Comparison of ENCODE assay signal across 10 cellular contexts in the genomic region with DNA sequence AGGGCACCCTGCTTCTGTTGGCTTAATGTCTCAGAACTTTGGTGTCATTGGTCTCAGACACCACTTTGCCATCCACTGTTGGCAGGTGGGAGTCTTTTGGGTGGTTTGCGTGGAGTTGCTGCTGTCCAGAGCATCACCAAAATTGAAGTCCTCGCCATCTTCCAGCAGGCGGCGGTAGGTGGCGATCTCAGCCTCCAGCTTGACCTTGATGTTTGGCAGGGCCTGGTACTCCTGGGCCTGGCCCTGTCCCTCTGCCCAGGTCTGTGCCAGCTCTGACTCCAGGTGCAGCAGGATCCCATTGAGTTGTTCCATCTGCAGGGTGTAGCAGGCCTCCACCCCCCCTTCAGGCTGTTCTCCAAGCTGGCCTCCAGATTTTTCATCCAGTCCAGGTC. TPM values are rescaled to one million over a fixed set of nuclear protein-coding genes. Genes with fewer than 3 reads are reported as not detected.
DNase-seq lines count a peak whose midpoint lies in the region; ATAC-seq and TF ChIP-seq lines count a peak whose summit lies in the region.
"Not testable (repeated sequence)": the region's sequence is repeated elsewhere in the genome, so short reads cannot be mapped to it uniquely, and the experiment has no call there.
"Had no signal": no experiment of that assay in that cellular context is flagged by ENCODE, and none has a peak within 500 bp of the region (broad histone marks: within the 10 kb centered on the region; RNA-seq: fewer than 3 reads in every experiment).

No MANE protein-coding gene starts in this region.

- H3K4ac ChIP-seq in mesenchymal stem cell (ENCODE audit: low read depth in 1 of 2, low read length in 2 of 2): not testable (repeated sequence)

- not testable (repeated sequence) for H2AFZ ChIP-seq in OCI-LY1 (ENCODE audit: low read length); mesenchymal stem cell (ENCODE audit: low read depth, low read length)

- peaks cover 17% of the 10 kb centered on the region for H3K4me1 ChIP-seq in CD4-positive, CD25-positive, alpha-beta regulatory T cell (ENCODE audit: control insufficient read depth, insufficient read depth, low read length, poor library complexity, severe bottlenecking)
- H3K4me1 ChIP-seq in OCI-LY1 (ENCODE audit: insufficient read depth, low read length, severe bottlenecking): not testable (repeated sequence)
- H3K4me1 ChIP-seq in mesenchymal stem cell (ENCODE audit: control insufficient read depth, insufficient read depth, low read depth, low read length): peaks cover 11% of the 10 kb centered on the region

- H3K4me3 ChIP-seq in CD4-positive, CD25-positive, alpha-beta regulatory T cell (ENCODE audit: low read depth, low read length): peak overlapping the region; percentile 39
- H3K4me3 ChIP-seq in GM12865 (ENCODE audit: low read depth, low read length); OCI-LY1 (ENCODE audit: low read depth, low read length, poor library complexity, severe bottlenecking); mesenchymal stem cell (ENCODE audit: insufficient read depth in 1 of 2, low read depth in 1 of 2, low read length in 2 of 2): not testable (repeated sequence)

- not testable (repeated sequence) for H3K23ac ChIP-seq in mesenchymal stem cell (ENCODE audit: low read length in 2 of 2)

- not testable (repeated sequence) for H3K4me2 ChIP-seq in OCI-LY1 (ENCODE audit: low read length); mesenchymal stem cell (ENCODE audit: low read length, poor library complexity, severe bottlenecking)

- H3K18ac ChIP-seq in mesenchymal stem cell (ENCODE audit: low read depth in 1 of 2, low read length in 2 of 2): not testable (repeated sequence)

- not testable (repeated sequence) for H4K8ac ChIP-seq in mesenchymal stem cell (ENCODE audit: low read length)

- not testable (repeated sequence) for H3K79me2 ChIP-seq in OCI-LY1 (ENCODE audit: insufficient read depth, low read length)

- H3K4me3 Mint-ChIP-seq in CD4-positive, CD25-positive, alpha-beta regulatory T cell: peak overlapping the region in 3 of 4 donors; percentile 0 to 65 (median 39)
- H3K4me3 Mint-ChIP-seq in activated T-cell treated with anti-CD3 and anti-CD28 coated beads, Interleukin-2, amount 50 U/mL, for 72 hours: peak overlapping the region; percentile 30 to 71
- peak overlapping the region; percentile 26 for H3K4me3 Mint-ChIP-seq in activated naive CD8-positive, alpha-beta T cell treated with anti-CD3 and anti-CD28 coated beads for 36 hours

- H3K27ac ChIP-seq in CD4-positive, CD25-positive, alpha-beta regulatory T cell (ENCODE audit: insufficient read depth, low read length, poor library complexity, severe bottlenecking): peak overlapping the region; percentile 1
- not testable (repeated sequence) for H3K27ac ChIP-seq in OCI-LY1 (ENCODE audit: low read depth, low read length, poor library complexity, severe bottlenecking); mesenchymal stem cell (ENCODE audit: low read length, poor library complexity, severe bottlenecking)

- H3K9me3 ChIP-seq in CD4-positive, CD25-positive, alpha-beta regulatory T cell (ENCODE audit: control insufficient read depth in 2 of 2, low read length in 2 of 2); OCI-LY1 (ENCODE audit: low read length); mesenchymal stem cell (ENCODE audit: control insufficient read depth, low read length): not testable (repeated sequence)

- 97% methylated on average over 5 of the region's 5 CpGs for WGBS in mesenchymal stem cell

- not testable (repeated sequence) for DNase-seq in CD4-positive, CD25-positive, alpha-beta regulatory T cell; GM12865 (ENCODE audit: low read depth); activated T-cell treated with anti-CD3 and anti-CD28 coated beads, Interleukin-2, amount 50 U/mL, for 72 hours; activated naive CD8-positive, alpha-beta T cell treated with anti-CD3 and anti-CD28 coated beads for 36 hours; mesenchymal stem cell
- DNase-seq in activated CD4-positive, alpha-beta T cell treated with anti-CD3 and anti-CD28 coated beads for 48 hours: peak; percentile 33

- H4K91ac ChIP-seq in mesenchymal stem cell (ENCODE audit: low read length): not testable (repeated sequence)

- H3K4me1 Mint-ChIP-seq in CD4-positive, CD25-positive, alpha-beta regulatory T cell: peaks cover 44 to 84% (median 52%) of the 10 kb centered on the region in 4 donors
- H3K4me1 Mint-ChIP-seq in activated T-cell treated with anti-CD3 and anti-CD28 coated beads, Interleukin-2, amount 50 U/mL, for 72 hours (ENCODE audit: low read depth): peaks cover 83% of the 10 kb centered on the region
- peaks cover 65% of the 10 kb centered on the region for H3K4me1 Mint-ChIP-seq in activated naive CD8-positive, alpha-beta T cell treated with anti-CD3 and anti-CD28 coated beads for 36 hours

- not testable (repeated sequence) for H3K9me2 ChIP-seq in OCI-LY1 (ENCODE audit: low read depth, low read length)

- not testable (repeated sequence) for H2AK5ac ChIP-seq in mesenchymal stem cell (ENCODE audit: low read length, severe bottlenecking)

- H3K9ac ChIP-seq in OCI-LY1 (ENCODE audit: low read length); mesenchymal stem cell (ENCODE audit: low read length): not testable (repeated sequence)

- H3K36me3 ChIP-seq in CD4-positive, CD25-positive, alpha-beta regulatory T cell (ENCODE audit: control insufficient read depth, insufficient read depth, low read length); OCI-LY1 (ENCODE audit: insufficient read depth, low read length); mesenchymal stem cell (ENCODE audit: control insufficient read depth in 1 of 2, insufficient read depth in 2 of 2, low read depth in 1 of 2, low read length in 2 of 2): not testable (repeated sequence)

- TF ChIP-seq CTCF in GM12865 (IDR thresholded peaks at IDR 0.05; ENCODE audit: insufficient read depth, low read depth, low read length, missing control alignments) (peak; percentile 22), OCI-LY1 (IDR thresholded peaks at IDR 0.05; ENCODE audit: low read length) (peak; percentile 43)

- not testable (repeated sequence) for ATAC-seq in CD4-positive, CD25-positive, alpha-beta regulatory T cell (ENCODE audit: low read depth in 2 of 2); activated T-cell treated with anti-CD3 and anti-CD28 coated beads, Interleukin-2, amount 50 U/mL, for 72 hours (replicated peaks in 1 of 2)

- not testable (repeated sequence) for H3K9me3 Mint-ChIP-seq in CD4-positive, CD25-positive, alpha-beta regulatory T cell; activated T-cell treated with anti-CD3 and anti-CD28 coated beads, Interleukin-2, amount 50 U/mL, for 72 hours
- peaks cover 22% of the 10 kb centered on the region for H3K9me3 Mint-ChIP-seq in activated naive CD8-positive, alpha-beta T cell treated with anti-CD3 and anti-CD28 coated beads for 36 hours

- H3K36me3 Mint-ChIP-seq in CD4-positive, CD25-positive, alpha-beta regulatory T cell: peaks cover 35% of the 10 kb centered on the region
- H3K36me3 Mint-ChIP-seq in activated T-cell treated with anti-CD3 and anti-CD28 coated beads, Interleukin-2, amount 50 U/mL, for 72 hours (ENCODE audit: insufficient read depth in 2 of 2): peaks cover 26 to 43% of the 10 kb centered on the region in 2 donors
- H3K36me3 Mint-ChIP-seq in activated naive CD8-positive, alpha-beta T cell treated with anti-CD3 and anti-CD28 coated beads for 36 hours: peaks cover 64% of the 10 kb centered on the region

- peak overlapping the region; percentile 80 to 83 (median 82) for H3K27ac Mint-ChIP-seq in CD4-positive, CD25-positive, alpha-beta regulatory T cell
- peak overlapping the region; percentile 86 for H3K27ac Mint-ChIP-seq in activated T-cell treated with anti-CD3 and anti-CD28 coated beads, Interleukin-2, amount 50 U/mL, for 72 hours
- peak overlapping the region; percentile 90 for H3K27ac Mint-ChIP-seq in activated naive CD8-positive, alpha-beta T cell treated with anti-CD3 and anti-CD28 coated beads for 36 hours

- H3K79me1 ChIP-seq in mesenchymal stem cell (replicated peaks; ENCODE audit: low read length, poor library complexity, severe bottlenecking): not testable (repeated sequence)

- H3K27me3 Mint-ChIP-seq in CD4-positive, CD25-positive, alpha-beta regulatory T cell; activated T-cell treated with anti-CD3 and anti-CD28 coated beads, Interleukin-2, amount 50 U/mL, for 72 hours (ENCODE audit: low read depth); activated naive CD8-positive, alpha-beta T cell treated with anti-CD3 and anti-CD28 coated beads for 36 hours: not testable (repeated sequence)

- H3K14ac ChIP-seq in mesenchymal stem cell (ENCODE audit: low read length in 2 of 2): not testable (repeated sequence)

- not testable (repeated sequence) for H3F3A ChIP-seq in OCI-LY1 (ENCODE audit: insufficient read depth, low read length)

- H2BK5ac ChIP-seq in mesenchymal stem cell (ENCODE audit: low read depth, low read length, poor library complexity, severe bottlenecking): not testable (repeated sequence)

- H4K20me1 ChIP-seq in OCI-LY1 (ENCODE audit: insufficient read depth, low read length): not testable (repeated sequence)

- H2BK12ac ChIP-seq in mesenchymal stem cell (ENCODE audit: low read length in 2 of 2): not testable (repeated sequence)

- not testable (repeated sequence) for H2BK120ac ChIP-seq in mesenchymal stem cell (ENCODE audit: low read depth, low read length)

- not testable (repeated sequence) for H3K27me3 ChIP-seq in CD4-positive, CD25-positive, alpha-beta regulatory T cell (ENCODE audit: control insufficient read depth, insufficient read depth, low read length); OCI-LY1 (ENCODE audit: insufficient read depth, low read length); mesenchymal stem cell (ENCODE audit: control insufficient read depth in 1 of 2, insufficient read depth in 1 of 2, low read length in 2 of 2)

- H2BK15ac ChIP-seq in mesenchymal stem cell (ENCODE audit: low read depth, poor library complexity, severe bottlenecking): peak overlapping the region; percentile 18

RNA-seq across cellular contexts. Expression of gene CD28, which starts 57.8 kb away (rescaled TPM):
- total RNA-seq in CD4-positive, CD25-positive, alpha-beta regulatory T cell: 235 TPM
- 100 to 1,000 TPM in 3 of 4 donors, 10 to 100 TPM in 1; 92.6 to 184 (median 130) TPM for polyA plus RNA-seq in CD4-positive, CD25-positive, alpha-beta regulatory T cell
- 100 to 1,000 TPM; 177 to 206 TPM for total RNA-seq in activated T-cell treated with anti-CD3 and anti-CD28 coated beads, Interleukin-2, amount 50 U/mL, for 72 hours
- 10 to 100 TPM; 84.0 to 88.8 TPM for total RNA-seq in activated naive CD8-positive, alpha-beta T cell treated with anti-CD3 and anti-CD28 coated beads for 36 hours
- polyA plus RNA-seq in mesenchymal stem cell (2013, experiment 1 of 2): 0.01 TPM
- 0.01 TPM for polyA plus RNA-seq in mesenchymal stem cell (2013, experiment 2 of 2)
- total RNA-seq: Calu3, RPMI7951 had no signal
- polyA plus RNA-seq: A549 had no signal
